In genomic region chr20:63172726-63173125, GRCh38 we compare ENCODE assay signal across 11 cellular contexts. TPM values are rescaled to one million over a fixed set of nuclear protein-coding genes. Genes with fewer than 3 reads are reported as not detected.
A peak's percentile ranks its signal among the peaks of the same experiment; 100 is the strongest.
DNase-seq lines count a peak whose midpoint lies in the region; ATAC-seq and TF ChIP-seq lines count a peak whose summit lies in the region.
"Had no signal": no experiment of that assay in that cellular context is flagged by ENCODE, and none has a peak within 500 bp of the region (broad histone marks: within the 10 kb centered on the region; RNA-seq: fewer than 3 reads in every experiment).

No MANE protein-coding gene starts in this region.

- TF ChIP-seq EP300 in Ishikawa (IDR thresholded peaks at IDR 0.05; ENCODE audit: borderline replicate concordance): no peak

- TF ChIP-seq RAD21 in Ishikawa (IDR thresholded peaks at IDR 0.05; ENCODE audit: low read depth): peak; percentile 40; the same call in 1 of the 2 replicates

- H3K9me3 ChIP-seq in osteoblast (ENCODE audit: low read depth, low read length): no peaks in the 10 kb centered on the region
- H3K9me3 ChIP-seq: stomach had no signal

- H3K79me2 ChIP-seq in osteoblast (ENCODE audit: insufficient read depth, low read length): no peaks in the 10 kb centered on the region

- H3K4me1 ChIP-seq in osteoblast (ENCODE audit: insufficient read depth, low read length): no peaks in the 10 kb centered on the region

- no peak overlapping the region for H3K4me2 ChIP-seq in osteoblast (ENCODE audit: insufficient read depth, low read length)

- DNase-seq in NCI-H748 (lab: John Stamatoyannopoulos, UW; ENCODE audit: unreplicated experiment) (peak; percentile 15), NCI-H748 treated with DMSO at 0.1 percent for 48 hours (lab: John Stamatoyannopoulos, UW) (no peak), osteoblast (ENCODE audit: insufficient read length, low spot score, missing footprints) (no peak), RKO (ENCODE audit: low spot score) (no peak)
- DNase-seq: activated CD4-positive, alpha-beta T cell treated with anti-CD3 and anti-CD28 coated beads, Interleukin-2, amount 50 U/mL, for 1 hour; stimulated activated CD4-positive, alpha-beta T cell treated with anti-CD3 and anti-CD28 coated beads, Interleukin-15, amount 100 ng/mL, for 24 hours; stomach had no signal

- H4K20me1 ChIP-seq in osteoblast (ENCODE audit: insufficient read depth, low read length): peaks cover 4% of the 10 kb centered on the region

- no peaks in the 10 kb centered on the region for H3K36me3 ChIP-seq in osteoblast (ENCODE audit: insufficient read depth, low read length)
- H3K36me3 ChIP-seq: stomach had no signal

- no peak overlapping the region for H2AFZ ChIP-seq in osteoblast (ENCODE audit: low read length)

- peaks cover 51% of the 10 kb centered on the region for H3K27me3 ChIP-seq in osteoblast (ENCODE audit: insufficient read depth, low read length)

- ATAC-seq in GM18502 (IDR thresholded peaks at IDR 0.05; ENCODE audit: poor library complexity, unreplicated experiment) (no peak), GM18907 (IDR thresholded peaks at IDR 0.05; ENCODE audit: unreplicated experiment) (no peak)

- H3K27ac ChIP-seq in VCaP: no peak overlapping the region
- no peak overlapping the region for H3K27ac ChIP-seq in osteoblast (ENCODE audit: low read depth, low read length)
- H3K27ac ChIP-seq: stomach had no signal

- TF ChIP-seq CTCF in VCaP (conservative IDR thresholded peaks at IDR 0.05) (peak; percentile 44), osteoblast (IDR thresholded peaks at IDR 0.05; ENCODE audit: extremely low read depth, low read depth, low read length) (peak; percentile 6)

- no peak overlapping the region for H3K4me3 ChIP-seq in osteoblast (ENCODE audit: insufficient read depth, low read length)
- H3K4me3 ChIP-seq: stomach had no signal

TF ChIP-seq in Ishikawa, 13 proteins besides CTCF, POLR2A, EP300 and RAD21:
- no peak for TF ChIP-seq CEBPB (IDR thresholded peaks at IDR 0.05)
- TF ChIP-seq ZBTB7A (IDR thresholded peaks at IDR 0.05; ENCODE audit: low read depth): no peak
- TF ChIP-seq MAX (IDR thresholded peaks at IDR 0.05): no peak
- TF ChIP-seq NFIC (IDR thresholded peaks at IDR 0.05): no peak
- TF ChIP-seq YY1 (IDR thresholded peaks at IDR 0.05; ENCODE audit: low read depth): no peak
- no peak for TF ChIP-seq CREB1 (IDR thresholded peaks at IDR 0.05; ENCODE audit: low read depth)
- no peak for TF ChIP-seq TEAD4 (IDR thresholded peaks at IDR 0.05)

RNA-seq across cellular contexts. Expression of gene YTHDF1, which starts 43.2 kb away (rescaled TPM):
- total RNA-seq in osteoblast: 23.9 and 26.8 TPM in 2 replicates
